In the genomic region with DNA sequence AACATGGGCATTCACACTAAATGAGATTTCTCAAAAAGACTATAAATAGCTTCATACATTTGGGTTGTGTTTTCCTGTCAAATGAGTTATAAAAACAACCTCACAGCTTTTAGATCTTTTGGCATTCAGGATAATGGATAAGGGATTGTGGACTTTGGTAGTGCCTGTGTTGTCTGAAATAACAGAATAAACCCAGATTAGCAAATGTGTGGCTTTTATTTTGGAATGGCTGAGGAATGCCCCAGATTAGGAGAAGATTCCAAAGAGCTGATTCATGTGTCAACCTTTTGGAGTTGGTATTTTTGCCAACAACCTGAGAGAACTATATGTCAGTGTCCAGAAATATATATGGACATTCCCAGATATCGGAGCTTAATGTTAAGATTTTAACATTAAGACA, we compare ENCODE assay signal across 20 cellular contexts.
"Had no signal": no experiment of that assay in that cellular context is flagged by ENCODE, and none has a peak within 500 bp of the region (broad histone marks: within the 10 kb centered on the region; RNA-seq: fewer than 3 reads in every experiment).

No MANE protein-coding gene starts in this region.

- DNase-seq: cortex of kidney; effector CD4-positive, alpha-beta T cell; hypothalamus; immature natural killer cell; islet precursor cell; kidney glomerular epithelial cell; naive thymus-derived CD8-positive, alpha-beta T cell; nephron progenitor cell; nucleus accumbens; psoas muscle; stimulated activated CD4-positive, alpha-beta T cell treated with anti-CD3 and anti-CD28 coated beads, Interleukin-12 subunit alpha, Interleukin-12 subunit beta, amount 100 ng/mL, for 4 hours; stimulated activated CD4-positive, alpha-beta T cell treated with anti-CD3 and anti-CD28 coated beads, Interleukin-1b, Interleukin-23, amount 100 ng/mL, for 48 hours; stimulated activated CD4-positive, alpha-beta T cell treated with anti-CD3 and anti-CD28 coated beads, Interleukin-4, amount 100 ng/mL, for 24 hours; stimulated activated naive CD4-positive, alpha-beta T cell treated with Interleukin-2 at 50 U/mL for 16 hours; stomach; tibial artery had no signal

- H3K27ac ChIP-seq: psoas muscle, stomach had no signal

- H3K4me3 Mint-ChIP-seq: immature natural killer cell; naive thymus-derived CD8-positive, alpha-beta T cell; nephron progenitor cell; stimulated activated effector memory CD8-positive, alpha-beta T cell treated with anti-CD3 and anti-CD28 coated beads, Interleukin-12 subunit alpha, Interleukin-12 subunit beta, amount 100 ng/mL, for 72 hours; type B pancreatic cell had no signal

- H3K27ac Mint-ChIP-seq: immature natural killer cell; naive thymus-derived CD8-positive, alpha-beta T cell; nephron progenitor cell; stimulated activated effector memory CD8-positive, alpha-beta T cell treated with anti-CD3 and anti-CD28 coated beads, Interleukin-12 subunit alpha, Interleukin-12 subunit beta, amount 100 ng/mL, for 72 hours; type B pancreatic cell had no signal

- H3K36me3 ChIP-seq: stomach, tibial artery had no signal

- H3K4me1 Mint-ChIP-seq: immature natural killer cell; naive thymus-derived CD8-positive, alpha-beta T cell; stimulated activated effector memory CD8-positive, alpha-beta T cell treated with anti-CD3 and anti-CD28 coated beads, Interleukin-12 subunit alpha, Interleukin-12 subunit beta, amount 100 ng/mL, for 72 hours had no signal

- H3K9me3 ChIP-seq: psoas muscle, stomach, tibial artery had no signal

- H3K9me3 Mint-ChIP-seq: type B pancreatic cell had no signal

- H3K27me3 ChIP-seq: stomach, tibial artery had no signal

- ATAC-seq: naive thymus-derived CD8-positive, alpha-beta T cell; psoas muscle; sciatic nerve; stimulated activated effector memory CD8-positive, alpha-beta T cell treated with anti-CD3 and anti-CD28 coated beads, Interleukin-12 subunit alpha, Interleukin-12 subunit beta, amount 100 ng/mL, for 72 hours had no signal

- H3K4me3 ChIP-seq: psoas muscle, smooth muscle cell, stomach had no signal

- H3K36me3 Mint-ChIP-seq: immature natural killer cell; naive thymus-derived CD8-positive, alpha-beta T cell; stimulated activated effector memory CD8-positive, alpha-beta T cell treated with anti-CD3 and anti-CD28 coated beads, Interleukin-12 subunit alpha, Interleukin-12 subunit beta, amount 100 ng/mL, for 72 hours; type B pancreatic cell had no signal

- H3K4me1 ChIP-seq: psoas muscle had no signal
